19 cellular contexts compared by ENCODE assay signal in genomic region chr1:24754229-24754628, GRCh38. TPM values are rescaled to one million over a fixed set of nuclear protein-coding genes. Genes with fewer than 3 reads are reported as not detected.
DNase-seq lines count a peak whose midpoint lies in the region; ATAC-seq, FAIRE-seq and TF ChIP-seq lines count a peak whose summit lies in the region.
"Had no signal": no experiment of that assay in that cellular context is flagged by ENCODE, and none has a peak within 500 bp of the region (broad histone marks: within the 10 kb centered on the region; RNA-seq: fewer than 3 reads in every experiment).

No MANE protein-coding gene starts in this region.

- DNase-seq in HCEC 1CT: peak; percentile 30
- DNase-seq in astrocyte (ENCODE audit: low read depth): peak; percentile 58
- no peak for DNase-seq in right atrium auricular region (ENCODE audit: low spot score)
- no peak for DNase-seq in smooth muscle cell (lab: John Stamatoyannopoulos, UW; ENCODE audit: unreplicated experiment)
- DNase-seq in HT-29 (ENCODE audit: low spot score): no peak
- no peak for DNase-seq in NCI-H1417 (lab: John Stamatoyannopoulos, UW)
- DNase-seq: activated CD4-positive, alpha-beta memory T cell treated with anti-CD3 and anti-CD28 coated beads for 36 hours; activated gamma-delta T cell treated with Interleukin-2 at 50 U/mL for 16 hours; BE2C; caudate nucleus; DMS79; MV-4-11; NCI-H446 treated with DMSO at 0.1 percent for 48 hours; stimulated activated CD4-positive, alpha-beta T cell treated with anti-CD3 and anti-CD28 coated beads, Interleukin-4, amount 100 ng/mL, for 1 hour had no signal

- H3K36me3 Mint-ChIP-seq in astrocyte (ENCODE audit: low read depth, unreplicated experiment): peaks cover 3% of the 10 kb centered on the region
- H3K36me3 Mint-ChIP-seq: activated CD4-positive, alpha-beta memory T cell treated with anti-CD3 and anti-CD28 coated beads for 36 hours; stimulated activated effector memory CD8-positive, alpha-beta T cell treated with anti-CD3 and anti-CD28 coated beads, Interleukin-12 subunit alpha, Interleukin-12 subunit beta, amount 100 ng/mL, for 72 hours had no signal

- no peak overlapping the region for H3K4me3 Mint-ChIP-seq in astrocyte (ENCODE audit: unreplicated experiment)
- H3K4me3 Mint-ChIP-seq: activated CD4-positive, alpha-beta memory T cell treated with anti-CD3 and anti-CD28 coated beads for 36 hours; stimulated activated effector memory CD8-positive, alpha-beta T cell treated with anti-CD3 and anti-CD28 coated beads, Interleukin-12 subunit alpha, Interleukin-12 subunit beta, amount 100 ng/mL, for 72 hours; T-helper 2 cell treated with Interferon-gamma antibody and Interleukin-4, amounts not matched to agents 5 μg/mL and 100 μg/mL, for 36 hours had no signal

- H3K9me3 ChIP-seq in astrocyte (ENCODE audit: insufficient read depth, low read depth, low read length): no peaks in the 10 kb centered on the region
- no peaks in the 10 kb centered on the region for H3K9me3 ChIP-seq in right atrium auricular region
- H3K9me3 ChIP-seq in smooth muscle cell (replicated peaks; ENCODE audit: low read depth): no peaks in the 10 kb centered on the region
- H3K9me3 ChIP-seq: BE2C had no signal

- H3K4me3 ChIP-seq in astrocyte (ENCODE audit: insufficient read depth, low read depth, low read length) (no peak overlapping the region), right atrium auricular region (no peak overlapping the region), smooth muscle cell (no peak overlapping the region)

- ATAC-seq in esophagus mucosa: no peak
- no peak for ATAC-seq in GM19395 (IDR thresholded peaks at IDR 0.05; ENCODE audit: unreplicated experiment)
- ATAC-seq: stimulated activated effector memory CD8-positive, alpha-beta T cell treated with anti-CD3 and anti-CD28 coated beads, Interleukin-12 subunit alpha, Interleukin-12 subunit beta, amount 100 ng/mL, for 72 hours had no signal

- H2AFZ ChIP-seq in astrocyte (ENCODE audit: low read depth, low read length): no peak overlapping the region
- no peak overlapping the region for H2AFZ ChIP-seq in smooth muscle cell (ENCODE audit: low read depth)

- H4K20me1 ChIP-seq in astrocyte (ENCODE audit: insufficient read depth, low read length) (peaks cover 84% of the 10 kb centered on the region), smooth muscle cell (ENCODE audit: low read depth) (peaks cover 100% of the 10 kb centered on the region)

- FAIRE-seq in astrocyte (lab: Jason Lieb, UNC): peak; percentile 39
- FAIRE-seq: H1 had no signal

- H3K9ac ChIP-seq in astrocyte (ENCODE audit: low read length) (no peak overlapping the region), smooth muscle cell (ENCODE audit: low read depth) (no peak overlapping the region)

- 57% methylated on average over 5 of the region's 5 CpGs for WGBS in smooth muscle cell (ENCODE audit: low lambda C conversion rate)

- H3K4me1 Mint-ChIP-seq in astrocyte (ENCODE audit: low read depth, unreplicated experiment): peaks cover 32% of the 10 kb centered on the region
- H3K4me1 Mint-ChIP-seq: stimulated activated effector memory CD8-positive, alpha-beta T cell treated with anti-CD3 and anti-CD28 coated beads, Interleukin-12 subunit alpha, Interleukin-12 subunit beta, amount 100 ng/mL, for 72 hours had no signal

- H3K4me2 ChIP-seq in astrocyte (ENCODE audit: low read length): peak overlapping the region; percentile 77
- peak overlapping the region; percentile 17 for H3K4me2 ChIP-seq in smooth muscle cell

- H3K27me3 Mint-ChIP-seq in astrocyte (ENCODE audit: low read depth, unreplicated experiment): no peaks in the 10 kb centered on the region

- peaks cover 14% of the 10 kb centered on the region for H3F3A ChIP-seq in smooth muscle cell (ENCODE audit: low read depth)

- peaks cover 20% of the 10 kb centered on the region for H3K4me1 ChIP-seq in astrocyte (ENCODE audit: insufficient read depth, low read length)
- peaks cover 0 to 66% of the 10 kb centered on the region in 2 donors for H3K4me1 ChIP-seq in right atrium auricular region
- H3K4me1 ChIP-seq in smooth muscle cell (ENCODE audit: low read depth): no peaks in the 10 kb centered on the region
- H3K4me1 ChIP-seq: BE2C had no signal

- peaks cover 98% of the 10 kb centered on the region for H3K79me2 ChIP-seq in astrocyte (ENCODE audit: insufficient read depth, low read length)
- peaks cover 100% of the 10 kb centered on the region for H3K79me2 ChIP-seq in smooth muscle cell (ENCODE audit: low read depth)

- no peak for TF ChIP-seq CTCF in astrocyte (IDR thresholded peaks at IDR 0.05; ENCODE audit: insufficient read depth, low read depth, low read length)
- TF ChIP-seq CTCF in right atrium auricular region (IDR thresholded peaks at IDR 0.05): no peak
- TF ChIP-seq CTCF in smooth muscle cell (IDR thresholded peaks at IDR 0.05; ENCODE audit: borderline replicate concordance, insufficient read depth, poor library complexity, severe bottlenecking): no peak

- H3K36me3 ChIP-seq in astrocyte (ENCODE audit: insufficient read depth, low read length): no peaks in the 10 kb centered on the region
- no peaks in the 10 kb centered on the region for H3K36me3 ChIP-seq in right atrium auricular region
- H3K36me3 ChIP-seq in smooth muscle cell (ENCODE audit: low read depth): no peaks in the 10 kb centered on the region
- H3K36me3 ChIP-seq: BE2C had no signal

- H3K27ac ChIP-seq in astrocyte (ENCODE audit: low read depth, low read length) (peak overlapping the region; percentile 28), right atrium auricular region (peak overlapping the region; percentile 49 to 64), smooth muscle cell (ENCODE audit: low read depth) (peak overlapping the region; percentile 10)

- H3K27ac Mint-ChIP-seq in astrocyte (ENCODE audit: unreplicated experiment): peak overlapping the region; percentile 21
- H3K27ac Mint-ChIP-seq: activated CD4-positive, alpha-beta memory T cell treated with anti-CD3 and anti-CD28 coated beads for 36 hours; stimulated activated effector memory CD8-positive, alpha-beta T cell treated with anti-CD3 and anti-CD28 coated beads, Interleukin-12 subunit alpha, Interleukin-12 subunit beta, amount 100 ng/mL, for 72 hours; T-helper 2 cell treated with Interferon-gamma antibody and Interleukin-4, amounts not matched to agents 5 μg/mL and 100 μg/mL, for 36 hours had no signal

- H3K27me3 ChIP-seq in astrocyte (ENCODE audit: insufficient read depth, low read length) (no peaks in the 10 kb centered on the region), right atrium auricular region (no peaks in the 10 kb centered on the region), smooth muscle cell (ENCODE audit: low read depth) (no peaks in the 10 kb centered on the region)
- H3K27me3 ChIP-seq: BE2C had no signal

- no peaks in the 10 kb centered on the region for H3K9me3 Mint-ChIP-seq in astrocyte (ENCODE audit: unreplicated experiment)
- H3K9me3 Mint-ChIP-seq: activated CD4-positive, alpha-beta memory T cell treated with anti-CD3 and anti-CD28 coated beads for 36 hours; stimulated activated effector memory CD8-positive, alpha-beta T cell treated with anti-CD3 and anti-CD28 coated beads, Interleukin-12 subunit alpha, Interleukin-12 subunit beta, amount 100 ng/mL, for 72 hours; T-helper 2 cell treated with Interferon-gamma antibody and Interleukin-4, amounts not matched to agents 5 μg/mL and 100 μg/mL, for 36 hours had no signal

RNA-seq across cellular contexts. Expression of gene CLIC4, which starts 9.0 kb away (rescaled TPM):
- total RNA-seq in astrocyte: 353 and 375 TPM in 2 replicates
- total RNA-seq in right atrium auricular region: 100 to 1,000 TPM; 236 to 265 TPM
- total RNA-seq in smooth muscle cell: 389 and 417 TPM in 2 replicates
- polyA plus RNA-seq in smooth muscle cell: 149 and 151 TPM in 2 replicates
- total RNA-seq in HT-29 (2014; rRNA removed; shearing (Covaris generic)): 22.5 and 22.6 TPM in 2 replicates
- 56.8 TPM for total RNA-seq in esophagus mucosa

Comparison
In these comparisons a context has a peak if more than half of its experiments do, and no peak if none do; other contexts are left out.
1. DNase-seq: peak in HCEC 1CT (single experiment) and astrocyte (single experiment); none in right atrium auricular region (single experiment), smooth muscle cell (single experiment), HT-29 (single experiment) and NCI-H1417 (0 of 3).
2. Peak in every context shown above with its lines, with median percentiles within 50 percentile points of each other: H3K27ac ChIP-seq.